1 cellular context compared by ENCODE assay signal in the genomic region with DNA sequence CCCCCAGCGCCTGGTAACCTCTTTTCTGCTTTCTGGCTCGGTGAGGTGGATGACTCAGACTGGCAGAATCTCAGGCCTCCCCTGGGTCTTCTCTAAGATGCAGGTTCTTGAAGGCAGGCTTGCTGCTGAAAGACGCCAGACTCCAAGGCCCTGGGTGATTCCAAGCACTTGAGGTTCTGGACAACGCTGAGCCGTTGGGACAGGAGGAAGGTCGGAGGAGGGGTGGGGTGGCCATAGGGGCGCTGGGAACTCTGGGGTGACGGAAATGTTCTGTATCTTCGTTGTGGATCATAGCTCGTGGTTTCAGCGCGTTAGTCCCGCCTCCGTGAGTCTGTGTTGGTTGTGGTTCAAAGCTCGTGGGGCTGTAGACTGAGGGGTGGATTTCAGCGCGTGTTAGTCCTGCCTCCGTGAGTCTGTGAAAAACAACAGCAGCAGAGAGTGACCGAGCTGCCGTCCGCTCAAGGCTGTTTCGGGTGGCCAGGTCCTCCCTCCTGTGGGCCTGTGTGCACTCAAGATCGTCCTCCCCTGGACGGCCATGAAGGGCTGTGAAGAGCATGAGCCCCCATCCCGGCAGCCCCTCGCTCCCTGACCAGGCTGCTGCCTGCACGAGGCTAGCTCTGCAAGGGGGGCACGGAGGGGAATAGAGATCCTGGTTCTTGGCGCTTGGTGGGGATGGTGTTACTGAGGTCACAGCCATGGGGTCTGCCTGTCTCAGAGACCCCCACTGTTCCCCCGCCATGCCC.
TF ChIP-seq lines count a peak whose summit lies in the region.

No MANE protein-coding gene starts in this region.

TF ChIP-seq in GM23338, 12 proteins besides CTCF, POLR2A, EP300 and RAD21 (continued from another document):
- TF ChIP-seq, protein P1, sequence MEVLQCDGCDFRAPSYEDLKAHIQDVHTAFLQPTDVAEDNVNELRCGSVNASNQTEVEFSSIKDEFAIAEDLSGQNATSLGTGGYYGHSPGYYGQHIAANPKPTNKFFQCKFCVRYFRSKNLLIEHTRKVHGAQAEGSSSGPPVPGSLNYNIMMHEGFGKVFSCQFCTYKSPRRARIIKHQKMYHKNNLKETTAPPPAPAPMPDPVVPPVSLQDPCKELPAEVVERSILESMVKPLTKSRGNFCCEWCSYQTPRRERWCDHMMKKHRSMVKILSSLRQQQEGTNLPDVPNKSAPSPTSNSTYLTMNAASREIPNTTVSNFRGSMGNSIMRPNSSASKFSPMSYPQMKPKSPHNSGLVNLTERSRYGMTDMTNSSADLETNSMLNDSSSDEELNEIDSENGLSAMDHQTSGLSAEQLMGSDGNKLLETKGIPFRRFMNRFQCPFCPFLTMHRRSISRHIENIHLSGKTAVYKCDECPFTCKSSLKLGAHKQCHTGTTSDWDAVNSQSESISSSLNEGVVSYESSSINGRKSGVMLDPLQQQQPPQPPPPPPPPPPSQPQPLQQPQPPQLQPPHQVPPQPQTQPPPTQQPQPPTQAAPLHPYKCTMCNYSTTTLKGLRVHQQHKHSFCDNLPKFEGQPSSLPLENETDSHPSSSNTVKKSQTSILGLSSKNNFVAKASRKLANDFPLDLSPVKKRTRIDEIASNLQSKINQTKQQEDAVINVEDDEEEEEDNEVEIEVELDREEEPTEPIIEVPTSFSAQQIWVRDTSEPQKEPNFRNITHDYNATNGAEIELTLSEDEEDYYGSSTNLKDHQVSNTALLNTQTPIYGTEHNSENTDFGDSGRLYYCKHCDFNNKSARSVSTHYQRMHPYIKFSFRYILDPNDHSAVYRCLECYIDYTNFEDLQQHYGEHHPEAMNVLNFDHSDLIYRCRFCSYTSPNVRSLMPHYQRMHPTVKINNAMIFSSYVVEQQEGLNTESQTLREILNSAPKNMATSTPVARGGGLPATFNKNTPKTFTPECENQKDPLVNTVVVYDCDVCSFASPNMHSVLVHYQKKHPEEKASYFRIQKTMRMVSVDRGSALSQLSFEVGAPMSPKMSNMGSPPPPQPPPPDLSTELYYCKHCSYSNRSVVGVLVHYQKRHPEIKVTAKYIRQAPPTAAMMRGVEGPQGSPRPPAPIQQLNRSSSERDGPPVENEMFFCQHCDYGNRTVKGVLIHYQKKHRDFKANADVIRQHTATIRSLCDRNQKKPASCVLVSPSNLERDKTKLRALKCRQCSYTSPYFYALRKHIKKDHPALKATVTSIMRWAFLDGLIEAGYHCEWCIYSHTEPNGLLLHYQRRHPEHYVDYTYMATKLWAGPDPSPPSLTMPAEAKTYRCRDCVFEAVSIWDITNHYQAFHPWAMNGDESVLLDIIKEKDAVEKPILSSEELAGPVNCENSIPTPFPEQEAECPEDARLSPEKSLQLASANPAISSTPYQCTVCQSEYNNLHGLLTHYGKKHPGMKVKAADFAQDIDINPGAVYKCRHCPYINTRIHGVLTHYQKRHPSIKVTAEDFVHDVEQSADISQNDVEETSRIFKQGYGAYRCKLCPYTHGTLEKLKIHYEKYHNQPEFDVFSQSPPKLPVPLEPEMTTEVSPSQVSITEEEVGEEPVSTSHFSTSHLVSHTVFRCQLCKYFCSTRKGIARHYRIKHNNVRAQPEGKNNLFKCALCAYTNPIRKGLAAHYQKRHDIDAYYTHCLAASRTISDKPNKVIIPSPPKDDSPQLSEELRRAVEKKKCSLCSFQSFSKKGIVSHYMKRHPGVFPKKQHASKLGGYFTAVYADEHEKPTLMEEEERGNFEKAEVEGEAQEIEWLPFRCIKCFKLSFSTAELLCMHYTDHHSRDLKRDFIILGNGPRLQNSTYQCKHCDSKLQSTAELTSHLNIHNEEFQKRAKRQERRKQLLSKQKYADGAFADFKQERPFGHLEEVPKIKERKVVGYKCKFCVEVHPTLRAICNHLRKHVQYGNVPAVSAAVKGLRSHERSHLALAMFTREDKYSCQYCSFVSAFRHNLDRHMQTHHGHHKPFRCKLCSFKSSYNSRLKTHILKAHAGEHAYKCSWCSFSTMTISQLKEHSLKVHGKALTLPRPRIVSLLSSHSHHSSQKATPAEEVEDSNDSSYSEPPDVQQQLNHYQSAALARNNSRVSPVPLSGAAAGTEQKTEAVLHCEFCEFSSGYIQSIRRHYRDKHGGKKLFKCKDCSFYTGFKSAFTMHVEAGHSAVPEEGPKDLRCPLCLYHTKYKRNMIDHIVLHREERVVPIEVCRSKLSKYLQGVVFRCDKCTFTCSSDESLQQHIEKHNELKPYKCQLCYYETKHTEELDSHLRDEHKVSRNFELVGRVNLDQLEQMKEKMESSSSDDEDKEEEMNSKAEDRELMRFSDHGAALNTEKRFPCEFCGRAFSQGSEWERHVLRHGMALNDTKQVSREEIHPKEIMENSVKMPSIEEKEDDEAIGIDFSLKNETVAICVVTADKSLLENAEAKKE (CRISPR knock-in tag; IDR thresholded peaks at IDR 0.05), result no peak
- TF ChIP-seq EZH2phosphoT487 (IDR thresholded peaks at IDR 0.05; ENCODE audit: unreplicated experiment) (no peak), POLR2AphosphoS5 (IDR thresholded peaks at IDR 0.05; ENCODE audit: low read depth) (no peak)
